ENCODE assay signal across 1 cellular context in the genomic region with DNA sequence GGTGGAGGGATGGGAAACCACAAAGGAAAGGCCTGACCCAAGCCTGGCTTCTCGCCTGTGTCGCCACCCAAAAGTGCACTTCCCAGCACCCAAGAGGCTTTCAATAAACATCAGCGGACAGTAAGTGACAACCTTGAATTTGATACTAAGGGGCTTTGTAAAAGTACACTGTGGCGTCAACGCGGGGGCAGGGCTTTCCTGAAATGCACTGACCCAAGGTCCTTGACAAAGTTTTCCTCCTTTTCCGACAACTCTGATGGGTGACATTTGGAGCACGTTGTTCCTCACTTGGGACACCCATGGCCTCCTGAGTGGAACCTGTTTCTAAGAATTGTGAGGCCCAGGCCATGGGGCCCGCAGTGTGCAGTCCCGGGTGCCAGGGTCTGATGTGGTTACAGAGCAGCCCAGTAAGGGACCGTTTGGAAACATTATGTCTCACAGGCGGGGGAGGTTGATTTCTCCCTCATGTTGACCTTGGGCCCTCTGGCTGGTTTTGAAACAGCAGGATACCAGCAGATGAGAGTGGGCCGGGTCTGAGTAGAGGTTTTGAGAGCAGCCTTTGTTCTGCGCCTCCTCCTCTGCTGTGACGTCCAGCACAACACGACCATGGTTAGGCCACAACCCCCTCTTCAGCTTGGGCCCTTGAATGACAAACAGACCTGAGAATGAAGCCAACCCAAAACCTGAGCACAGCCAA.
A peak's percentile ranks its signal among the peaks of the same experiment; 100 is the strongest.
TF ChIP-seq lines count a peak whose summit lies in the region.

No MANE protein-coding gene starts in this region.

TF ChIP-seq in HepG2, 621 proteins besides CTCF, POLR2A, EP300 and RAD21 (continued from another document and continues in another):
- TF ChIP-seq, protein P1, sequence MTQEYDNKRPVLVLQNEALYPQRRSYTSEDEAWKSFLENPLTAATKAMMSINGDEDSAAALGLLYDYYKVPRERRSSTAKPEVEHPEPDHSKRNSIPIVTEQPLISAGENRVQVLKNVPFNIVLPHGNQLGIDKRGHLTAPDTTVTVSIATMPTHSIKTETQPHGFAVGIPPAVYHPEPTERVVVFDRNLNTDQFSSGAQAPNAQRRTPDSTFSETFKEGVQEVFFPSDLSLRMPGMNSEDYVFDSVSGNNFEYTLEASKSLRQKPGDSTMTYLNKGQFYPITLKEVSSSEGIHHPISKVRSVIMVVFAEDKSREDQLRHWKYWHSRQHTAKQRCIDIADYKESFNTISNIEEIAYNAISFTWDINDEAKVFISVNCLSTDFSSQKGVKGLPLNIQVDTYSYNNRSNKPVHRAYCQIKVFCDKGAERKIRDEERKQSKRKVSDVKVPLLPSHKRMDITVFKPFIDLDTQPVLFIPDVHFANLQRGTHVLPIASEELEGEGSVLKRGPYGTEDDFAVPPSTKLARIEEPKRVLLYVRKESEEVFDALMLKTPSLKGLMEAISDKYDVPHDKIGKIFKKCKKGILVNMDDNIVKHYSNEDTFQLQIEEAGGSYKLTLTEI (CRISPR knock-in tag; conservative IDR thresholded peaks at IDR 0.05): no peak
- TF ChIP-seq ZNF709 (CRISPR knock-in tag; IDR thresholded peaks at IDR 0.05) (0 out of 2 replicates have a peak, but pooled peaks have one; percentile 29), ZNF747 (CRISPR knock-in tag; IDR thresholded peaks at IDR 0.05; ENCODE audit: borderline replicate concordance) (peak; percentile 84), WIZ (CRISPR knock-in tag; IDR thresholded peaks at IDR 0.05) (no peak), IKZF4 (CRISPR knock-in tag; IDR thresholded peaks at IDR 0.05; ENCODE audit: borderline replicate concordance, low read depth, not compliant biosample characterization) (no peak), TARDBP (CRISPR knock-in tag; IDR thresholded peaks at IDR 0.05) (peak; percentile 63; the same call in 1 of the 2 replicates), ZNF34 (CRISPR knock-in tag; IDR thresholded peaks at IDR 0.05; ENCODE audit: borderline replicate concordance) (no peak), ZNF616 (CRISPR knock-in tag; IDR thresholded peaks at IDR 0.05; ENCODE audit: low read depth) (no peak), ZNF296 (CRISPR knock-in tag; conservative IDR thresholded peaks at IDR 0.05) (no peak), HNRNPLL (IDR thresholded peaks at IDR 0.05; ENCODE audit: low read depth, low read length, poor library complexity, severe bottlenecking) (no peak), ZNF230 (CRISPR knock-in tag; IDR thresholded peaks at IDR 0.05) (0 out of 2 replicates have a peak, but pooled peaks have one; percentile 22), HOXA5 (CRISPR knock-in tag; IDR thresholded peaks at IDR 0.05) (0 out of 2 replicates have a peak, but pooled peaks have one; percentile 72), SP1 (IDR thresholded peaks at IDR 0.05) (no peak), SP1 (CRISPR knock-in tag; IDR thresholded peaks at IDR 0.05) (no peak), RFX5 (IDR thresholded peaks at IDR 0.05; ENCODE audit: low read depth, low read length) (0 out of 2 replicates have a peak, but pooled peaks have one; percentile 19), ZSCAN31 (CRISPR knock-in tag; IDR thresholded peaks at IDR 0.05; ENCODE audit: low read depth) (no peak), MATR3 (CRISPR knock-in tag; IDR thresholded peaks at IDR 0.05) (no peak), NKX3-1 (CRISPR knock-in tag; IDR thresholded peaks at IDR 0.05) (no peak), ZNF510 (CRISPR knock-in tag; IDR thresholded peaks at IDR 0.05; ENCODE audit: low read depth) (peak; percentile 70; the same call in 1 of the 2 replicates), NFE2 (CRISPR knock-in tag; IDR thresholded peaks at IDR 0.05) (no peak), GLI4 (CRISPR knock-in tag; IDR thresholded peaks at IDR 0.05; ENCODE audit: borderline replicate concordance) (no peak), NFE2L1 (CRISPR knock-in tag; IDR thresholded peaks at IDR 0.05; ENCODE audit: borderline replicate concordance) (no peak), IRF2 (CRISPR knock-in tag; IDR thresholded peaks at IDR 0.05) (peak; percentile 42; the same call in 1 of the 2 replicates), SMARCC2 (IDR thresholded peaks at IDR 0.05) (no peak), ZNF12 (CRISPR knock-in tag; IDR thresholded peaks at IDR 0.05) (peak; percentile 19; the same call in 1 of the 2 replicates), KDM2A (CRISPR knock-in tag; IDR thresholded peaks at IDR 0.05; ENCODE audit: borderline replicate concordance, low read depth) (peak; percentile 71), ADNP (CRISPR knock-in tag; IDR thresholded peaks at IDR 0.05) (no peak), ATF7-NPFF (CRISPR knock-in tag; IDR thresholded peaks at IDR 0.05; ENCODE audit: low read depth) (no peak), ZNF7 (CRISPR knock-in tag; IDR thresholded peaks at IDR 0.05) (no peak; the same call in 1 of the 2 replicates), HDAC6 (IDR thresholded peaks at IDR 0.05; ENCODE audit: low read depth, low read length) (no peak)
- TF ChIP-seq, protein P2, sequence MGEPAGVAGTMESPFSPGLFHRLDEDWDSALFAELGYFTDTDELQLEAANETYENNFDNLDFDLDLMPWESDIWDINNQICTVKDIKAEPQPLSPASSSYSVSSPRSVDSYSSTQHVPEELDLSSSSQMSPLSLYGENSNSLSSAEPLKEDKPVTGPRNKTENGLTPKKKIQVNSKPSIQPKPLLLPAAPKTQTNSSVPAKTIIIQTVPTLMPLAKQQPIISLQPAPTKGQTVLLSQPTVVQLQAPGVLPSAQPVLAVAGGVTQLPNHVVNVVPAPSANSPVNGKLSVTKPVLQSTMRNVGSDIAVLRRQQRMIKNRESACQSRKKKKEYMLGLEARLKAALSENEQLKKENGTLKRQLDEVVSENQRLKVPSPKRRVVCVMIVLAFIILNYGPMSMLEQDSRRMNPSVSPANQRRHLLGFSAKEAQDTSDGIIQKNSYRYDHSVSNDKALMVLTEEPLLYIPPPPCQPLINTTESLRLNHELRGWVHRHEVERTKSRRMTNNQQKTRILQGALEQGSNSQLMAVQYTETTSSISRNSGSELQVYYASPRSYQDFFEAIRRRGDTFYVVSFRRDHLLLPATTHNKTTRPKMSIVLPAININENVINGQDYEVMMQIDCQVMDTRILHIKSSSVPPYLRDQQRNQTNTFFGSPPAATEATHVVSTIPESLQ (CRISPR knock-in tag; conservative IDR thresholded peaks at IDR 0.05): no peak; the same call in 1 of the 2 replicates
- TF ChIP-seq, protein P3, sequence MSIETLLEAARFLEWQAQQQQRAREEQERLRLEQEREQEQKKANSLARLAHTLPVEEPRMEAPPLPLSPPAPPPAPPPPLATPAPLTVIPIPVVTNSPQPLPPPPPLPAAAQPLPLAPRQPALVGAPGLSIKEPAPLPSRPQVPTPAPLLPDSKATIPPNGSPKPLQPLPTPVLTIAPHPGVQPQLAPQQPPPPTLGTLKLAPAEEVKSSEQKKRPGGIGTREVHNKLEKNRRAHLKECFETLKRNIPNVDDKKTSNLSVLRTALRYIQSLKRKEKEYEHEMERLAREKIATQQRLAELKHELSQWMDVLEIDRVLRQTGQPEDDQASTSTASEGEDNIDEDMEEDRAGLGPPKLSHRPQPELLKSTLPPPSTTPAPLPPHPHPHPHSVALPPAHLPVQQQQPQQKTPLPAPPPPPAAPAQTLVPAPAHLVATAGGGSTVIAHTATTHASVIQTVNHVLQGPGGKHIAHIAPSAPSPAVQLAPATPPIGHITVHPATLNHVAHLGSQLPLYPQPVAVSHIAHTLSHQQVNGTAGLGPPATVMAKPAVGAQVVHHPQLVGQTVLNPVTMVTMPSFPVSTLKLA (IDR thresholded peaks at IDR 0.05): no peak
- TF ChIP-seq, protein P4, sequence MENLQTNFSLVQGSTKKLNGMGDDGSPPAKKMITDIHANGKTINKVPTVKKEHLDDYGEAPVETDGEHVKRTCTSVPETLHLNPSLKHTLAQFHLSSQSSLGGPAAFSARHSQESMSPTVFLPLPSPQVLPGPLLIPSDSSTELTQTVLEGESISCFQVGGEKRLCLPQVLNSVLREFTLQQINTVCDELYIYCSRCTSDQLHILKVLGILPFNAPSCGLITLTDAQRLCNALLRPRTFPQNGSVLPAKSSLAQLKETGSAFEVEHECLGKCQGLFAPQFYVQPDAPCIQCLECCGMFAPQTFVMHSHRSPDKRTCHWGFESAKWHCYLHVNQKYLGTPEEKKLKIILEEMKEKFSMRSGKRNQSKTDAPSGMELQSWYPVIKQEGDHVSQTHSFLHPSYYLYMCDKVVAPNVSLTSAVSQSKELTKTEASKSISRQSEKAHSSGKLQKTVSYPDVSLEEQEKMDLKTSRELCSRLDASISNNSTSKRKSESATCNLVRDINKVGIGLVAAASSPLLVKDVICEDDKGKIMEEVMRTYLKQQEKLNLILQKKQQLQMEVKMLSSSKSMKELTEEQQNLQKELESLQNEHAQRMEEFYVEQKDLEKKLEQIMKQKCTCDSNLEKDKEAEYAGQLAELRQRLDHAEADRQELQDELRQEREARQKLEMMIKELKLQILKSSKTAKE (CRISPR knock-in tag; IDR thresholded peaks at IDR 0.05; ENCODE audit: borderline replicate concordance): peak; percentile 61; the same call in 1 of the 2 replicates
- TF ChIP-seq, protein P5, sequence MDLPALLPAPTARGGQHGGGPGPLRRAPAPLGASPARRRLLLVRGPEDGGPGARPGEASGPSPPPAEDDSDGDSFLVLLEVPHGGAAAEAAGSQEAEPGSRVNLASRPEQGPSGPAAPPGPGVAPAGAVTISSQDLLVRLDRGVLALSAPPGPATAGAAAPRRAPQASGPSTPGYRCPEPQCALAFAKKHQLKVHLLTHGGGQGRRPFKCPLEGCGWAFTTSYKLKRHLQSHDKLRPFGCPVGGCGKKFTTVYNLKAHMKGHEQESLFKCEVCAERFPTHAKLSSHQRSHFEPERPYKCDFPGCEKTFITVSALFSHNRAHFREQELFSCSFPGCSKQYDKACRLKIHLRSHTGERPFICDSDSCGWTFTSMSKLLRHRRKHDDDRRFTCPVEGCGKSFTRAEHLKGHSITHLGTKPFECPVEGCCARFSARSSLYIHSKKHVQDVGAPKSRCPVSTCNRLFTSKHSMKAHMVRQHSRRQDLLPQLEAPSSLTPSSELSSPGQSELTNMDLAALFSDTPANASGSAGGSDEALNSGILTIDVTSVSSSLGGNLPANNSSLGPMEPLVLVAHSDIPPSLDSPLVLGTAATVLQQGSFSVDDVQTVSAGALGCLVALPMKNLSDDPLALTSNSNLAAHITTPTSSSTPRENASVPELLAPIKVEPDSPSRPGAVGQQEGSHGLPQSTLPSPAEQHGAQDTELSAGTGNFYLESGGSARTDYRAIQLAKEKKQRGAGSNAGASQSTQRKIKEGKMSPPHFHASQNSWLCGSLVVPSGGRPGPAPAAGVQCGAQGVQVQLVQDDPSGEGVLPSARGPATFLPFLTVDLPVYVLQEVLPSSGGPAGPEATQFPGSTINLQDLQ (CRISPR knock-in tag; IDR thresholded peaks at IDR 0.05): no peak
- TF ChIP-seq, protein P6, sequence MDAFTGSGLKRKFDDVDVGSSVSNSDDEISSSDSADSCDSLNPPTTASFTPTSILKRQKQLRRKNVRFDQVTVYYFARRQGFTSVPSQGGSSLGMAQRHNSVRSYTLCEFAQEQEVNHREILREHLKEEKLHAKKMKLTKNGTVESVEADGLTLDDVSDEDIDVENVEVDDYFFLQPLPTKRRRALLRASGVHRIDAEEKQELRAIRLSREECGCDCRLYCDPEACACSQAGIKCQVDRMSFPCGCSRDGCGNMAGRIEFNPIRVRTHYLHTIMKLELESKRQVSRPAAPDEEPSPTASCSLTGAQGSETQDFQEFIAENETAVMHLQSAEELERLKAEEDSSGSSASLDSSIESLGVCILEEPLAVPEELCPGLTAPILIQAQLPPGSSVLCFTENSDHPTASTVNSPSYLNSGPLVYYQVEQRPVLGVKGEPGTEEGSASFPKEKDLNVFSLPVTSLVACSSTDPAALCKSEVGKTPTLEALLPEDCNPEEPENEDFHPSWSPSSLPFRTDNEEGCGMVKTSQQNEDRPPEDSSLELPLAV (CRISPR knock-in tag; conservative IDR thresholded peaks at IDR 0.05; ENCODE audit: low read depth): no peak
- TF ChIP-seq, protein P7, sequence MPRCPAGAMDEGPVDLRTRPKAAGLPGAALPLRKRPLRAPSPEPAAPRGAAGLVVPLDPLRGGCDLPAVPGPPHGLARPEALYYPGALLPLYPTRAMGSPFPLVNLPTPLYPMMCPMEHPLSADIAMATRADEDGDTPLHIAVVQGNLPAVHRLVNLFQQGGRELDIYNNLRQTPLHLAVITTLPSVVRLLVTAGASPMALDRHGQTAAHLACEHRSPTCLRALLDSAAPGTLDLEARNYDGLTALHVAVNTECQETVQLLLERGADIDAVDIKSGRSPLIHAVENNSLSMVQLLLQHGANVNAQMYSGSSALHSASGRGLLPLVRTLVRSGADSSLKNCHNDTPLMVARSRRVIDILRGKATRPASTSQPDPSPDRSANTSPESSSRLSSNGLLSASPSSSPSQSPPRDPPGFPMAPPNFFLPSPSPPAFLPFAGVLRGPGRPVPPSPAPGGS (CRISPR knock-in tag; IDR thresholded peaks at IDR 0.05): no peak
- TF ChIP-seq, protein P8, sequence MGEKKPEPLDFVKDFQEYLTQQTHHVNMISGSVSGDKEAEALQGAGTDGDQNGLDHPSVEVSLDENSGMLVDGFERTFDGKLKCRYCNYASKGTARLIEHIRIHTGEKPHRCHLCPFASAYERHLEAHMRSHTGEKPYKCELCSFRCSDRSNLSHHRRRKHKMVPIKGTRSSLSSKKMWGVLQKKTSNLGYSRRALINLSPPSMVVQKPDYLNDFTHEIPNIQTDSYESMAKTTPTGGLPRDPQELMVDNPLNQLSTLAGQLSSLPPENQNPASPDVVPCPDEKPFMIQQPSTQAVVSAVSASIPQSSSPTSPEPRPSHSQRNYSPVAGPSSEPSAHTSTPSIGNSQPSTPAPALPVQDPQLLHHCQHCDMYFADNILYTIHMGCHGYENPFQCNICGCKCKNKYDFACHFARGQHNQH (CRISPR knock-in tag; IDR thresholded peaks at IDR 0.05): peak; percentile 84; the same call in 1 of the 2 replicates
- TF ChIP-seq, protein P9, sequence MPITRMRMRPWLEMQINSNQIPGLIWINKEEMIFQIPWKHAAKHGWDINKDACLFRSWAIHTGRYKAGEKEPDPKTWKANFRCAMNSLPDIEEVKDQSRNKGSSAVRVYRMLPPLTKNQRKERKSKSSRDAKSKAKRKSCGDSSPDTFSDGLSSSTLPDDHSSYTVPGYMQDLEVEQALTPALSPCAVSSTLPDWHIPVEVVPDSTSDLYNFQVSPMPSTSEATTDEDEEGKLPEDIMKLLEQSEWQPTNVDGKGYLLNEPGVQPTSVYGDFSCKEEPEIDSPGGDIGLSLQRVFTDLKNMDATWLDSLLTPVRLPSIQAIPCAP (CRISPR knock-in tag; IDR thresholded peaks at IDR 0.05; ENCODE audit: low read depth): no peak
- TF ChIP-seq, protein P10, sequence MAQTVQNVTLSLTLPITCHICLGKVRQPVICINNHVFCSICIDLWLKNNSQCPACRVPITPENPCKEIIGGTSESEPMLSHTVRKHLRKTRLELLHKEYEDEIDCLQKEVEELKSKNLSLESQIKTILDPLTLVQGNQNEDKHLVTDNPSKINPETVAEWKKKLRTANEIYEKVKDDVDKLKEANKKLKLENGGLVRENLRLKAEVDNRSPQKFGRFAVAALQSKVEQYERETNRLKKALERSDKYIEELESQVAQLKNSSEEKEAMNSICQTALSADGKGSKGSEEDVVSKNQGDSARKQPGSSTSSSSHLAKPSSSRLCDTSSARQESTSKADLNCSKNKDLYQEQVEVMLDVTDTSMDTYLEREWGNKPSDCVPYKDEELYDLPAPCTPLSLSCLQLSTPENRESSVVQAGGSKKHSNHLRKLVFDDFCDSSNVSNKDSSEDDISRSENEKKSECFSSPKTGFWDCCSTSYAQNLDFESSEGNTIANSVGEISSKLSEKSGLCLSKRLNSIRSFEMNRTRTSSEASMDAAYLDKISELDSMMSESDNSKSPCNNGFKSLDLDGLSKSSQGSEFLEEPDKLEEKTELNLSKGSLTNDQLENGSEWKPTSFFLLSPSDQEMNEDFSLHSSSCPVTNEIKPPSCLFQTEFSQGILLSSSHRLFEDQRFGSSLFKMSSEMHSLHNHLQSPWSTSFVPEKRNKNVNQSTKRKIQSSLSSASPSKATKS (CRISPR knock-in tag; IDR thresholded peaks at IDR 0.05): no peak
